ENCODE assay signal across 1 cellular context in genomic region chr20:62716198-62716940, GRCh38.
TF ChIP-seq lines count a peak whose summit lies in the region.

No MANE protein-coding gene starts in this region.

TF ChIP-seq in K562, 482 proteins besides CTCF, POLR2A, EP300 and RAD21 (continued from another document):
- TF ChIP-seq JUND (IDR thresholded peaks at IDR 0.05; ENCODE audit: borderline replicate concordance, low read depth, low read length) (0 out of 2 replicates have a peak, but pooled peaks have one; percentile 5), JUND (tag; IDR thresholded peaks at IDR 0.05; ENCODE audit: borderline replicate concordance, low read depth, low read length) (no peak), ATF3 (IDR thresholded peaks at IDR 0.05) (peak; percentile 45; the same call in 1 of the 2 replicates), ATF3 (CRISPR knock-in tag; conservative IDR thresholded peaks at IDR 0.05) (no peak), XRCC4 (IDR thresholded peaks at IDR 0.05; ENCODE audit: extremely low read depth, insufficient read depth, insufficient read length) (no peak), ZNF41 (CRISPR knock-in tag; conservative IDR thresholded peaks at IDR 0.05) (no peak), ZNF764 (CRISPR knock-in tag; IDR thresholded peaks at IDR 0.05; ENCODE audit: low read depth) (no peak), NRF1 (conservative IDR thresholded peaks at IDR 0.05 in 1 of 2, IDR thresholded peaks at IDR 0.05 in 1 of 2) (no peak)
TF ChIP-seq in K562: peak in this region for 6.
